In the genomic region with DNA sequence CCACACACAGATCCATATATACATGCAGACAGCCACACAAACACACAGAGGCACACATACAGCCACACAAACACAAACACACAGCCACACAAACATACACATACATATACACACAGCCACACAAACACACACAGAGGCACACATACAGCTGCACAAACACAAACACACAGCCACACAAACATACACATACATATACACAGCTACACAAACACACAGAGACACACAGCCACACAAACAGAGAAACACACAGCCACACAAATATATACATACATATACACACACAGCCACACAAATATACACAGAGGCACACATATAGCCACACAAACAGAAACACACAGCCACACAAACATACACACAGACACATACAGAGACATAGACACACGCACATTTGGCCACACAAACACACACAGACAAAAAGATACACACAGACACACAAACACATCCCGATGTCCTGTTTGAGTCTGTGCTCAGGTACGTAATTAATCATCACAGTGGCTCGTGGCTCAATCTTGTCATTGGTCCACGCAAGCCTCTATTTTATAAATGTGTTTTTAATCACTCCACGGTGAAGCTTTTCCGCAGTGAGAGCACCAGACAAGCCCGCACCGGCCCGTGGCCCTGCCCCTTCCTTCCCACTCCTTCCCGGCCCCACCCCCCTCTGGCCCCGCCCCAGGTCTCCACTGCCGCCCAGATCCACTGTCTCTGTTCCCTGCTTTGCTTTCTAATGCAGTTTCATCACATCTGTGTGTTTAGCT, we compare ENCODE assay signal across 11 cellular contexts.
DNase-seq lines count a peak whose midpoint lies in the region; ATAC-seq and TF ChIP-seq lines count a peak whose summit lies in the region.
"Had no signal": no experiment of that assay in that cellular context is flagged by ENCODE, and none has a peak within 500 bp of the region (broad histone marks: within the 10 kb centered on the region; RNA-seq: fewer than 3 reads in every experiment).

No MANE protein-coding gene starts in this region.

- ATAC-seq in GM19328 (IDR thresholded peaks at IDR 0.05; ENCODE audit: unreplicated experiment) (no peak), GM21737 (IDR thresholded peaks at IDR 0.05; ENCODE audit: unreplicated experiment) (no peak)
- ATAC-seq: stimulated activated naive B cell treated with anti-CD40 and anti-IgM and Interleukin-4, amounts not matched to agents 10 μg/mL and 1 μg/mL and 100 μg/mL, for 72 hours had no signal

- DNase-seq in activated CD4-positive, alpha-beta T cell treated with anti-CD3 and anti-CD28 coated beads for 48 hours = peak; percentile 21
- no peak for DNase-seq in activated CD4-positive, alpha-beta T cell treated with anti-CD3 and anti-CD28 coated beads, Interleukin-2, amount 10 ng/mL, durations not matched to agents 24 days and 14 days
- DNase-seq in NCI-H2196 treated with DMSO at 0.1 percent for 48 hours (lab: John Stamatoyannopoulos, UW; ENCODE audit: unreplicated experiment) (peak; percentile 16), fibroblast of lung (ENCODE audit: low read depth in 2 of 2) (peak; percentile 51 to 66), HuH-7 (ENCODE audit: low spot score) (no peak)
- DNase-seq: CD4-positive, alpha-beta memory T cell; occipital lobe; stimulated activated naive B cell treated with anti-CD40 and anti-IgM and Interleukin-4, amounts not matched to agents 10 μg/mL and 1 μg/mL and 100 μg/mL, for 72 hours had no signal

- no peaks in the 10 kb centered on the region for H3K27me3 Mint-ChIP-seq in activated CD4-positive, alpha-beta T cell treated with anti-CD3 and anti-CD28 coated beads, Interleukin-2, amount 10 ng/mL, durations not matched to agents 24 days and 14 days

- peak overlapping the region in 2 of 4 experiments; percentile 45 to 50 for H3K4me3 ChIP-seq in fibroblast of lung (replicated peaks in 1 of 4; ENCODE audit: control extremely low read depth in 1 of 4, insufficient read depth in 1 of 4, low read depth in 3 of 4, low read length in 4 of 4)
- H3K4me3 ChIP-seq in skeletal muscle satellite cell (ENCODE audit: low read length) = no peak overlapping the region

- H3K4me2 ChIP-seq in fibroblast of lung (ENCODE audit: extremely low read depth, insufficient read depth, low read length) = peak overlapping the region; percentile 21
- peak overlapping the region; percentile 54 for H3K4me2 ChIP-seq in skeletal muscle satellite cell (ENCODE audit: low read length)

- H3K9ac ChIP-seq in fibroblast of lung (ENCODE audit: insufficient read depth, low read length) (no peak overlapping the region), skeletal muscle satellite cell (ENCODE audit: low read depth, low read length) (peak overlapping the region; percentile 8)

- H3K4me1 ChIP-seq in fibroblast of lung (ENCODE audit: control insufficient read depth, extremely low read depth, insufficient read depth, low read length) = peaks cover 6% of the 10 kb centered on the region
- H3K4me1 ChIP-seq in skeletal muscle satellite cell (ENCODE audit: control insufficient read depth, insufficient read depth, low read length) = peaks cover 27% of the 10 kb centered on the region

- no peaks in the 10 kb centered on the region for H3K79me2 ChIP-seq in fibroblast of lung (ENCODE audit: control insufficient read depth, insufficient read depth, low read length)

- no peak overlapping the region for H3K27ac Mint-ChIP-seq in activated CD4-positive, alpha-beta T cell treated with anti-CD3 and anti-CD28 coated beads, Interleukin-2, amount 10 ng/mL, durations not matched to agents 24 days and 14 days
- H3K27ac Mint-ChIP-seq: CD4-positive, alpha-beta memory T cell; stimulated activated naive B cell treated with anti-CD40 and anti-IgM and Interleukin-4, amounts not matched to agents 10 μg/mL and 1 μg/mL and 100 μg/mL, for 72 hours had no signal

- no peaks in the 10 kb centered on the region for H4K20me1 ChIP-seq in fibroblast of lung (ENCODE audit: control insufficient read depth, extremely low read depth, insufficient read depth, low read length)

- H3K36me3 Mint-ChIP-seq in activated CD4-positive, alpha-beta T cell treated with anti-CD3 and anti-CD28 coated beads, Interleukin-2, amount 10 ng/mL, durations not matched to agents 24 days and 14 days (ENCODE audit: low read depth) = no peaks in the 10 kb centered on the region
- H3K36me3 Mint-ChIP-seq: CD4-positive, alpha-beta memory T cell; stimulated activated naive B cell treated with anti-CD40 and anti-IgM and Interleukin-4, amounts not matched to agents 10 μg/mL and 1 μg/mL and 100 μg/mL, for 72 hours had no signal

- no peak for TF ChIP-seq CTCF in fibroblast of lung (conservative IDR thresholded peaks at IDR 0.05 in 1 of 2, IDR thresholded peaks at IDR 0.05 in 1 of 2; ENCODE audit: low read depth in 1 of 2, low read length in 2 of 2)

- H3K27me3 ChIP-seq in fibroblast of lung (ENCODE audit: control insufficient read depth, insufficient read depth, low read length) = no peaks in the 10 kb centered on the region
- H3K27me3 ChIP-seq in skeletal muscle satellite cell (ENCODE audit: control insufficient read depth, insufficient read depth, low read length) = no peaks in the 10 kb centered on the region

- H3K9me3 Mint-ChIP-seq in activated CD4-positive, alpha-beta T cell treated with anti-CD3 and anti-CD28 coated beads, Interleukin-2, amount 10 ng/mL, durations not matched to agents 24 days and 14 days = no peaks in the 10 kb centered on the region

- H3K9me3 ChIP-seq in fibroblast of lung (ENCODE audit: control insufficient read depth, insufficient read depth, low read depth, low read length) = no peaks in the 10 kb centered on the region
- H3K9me3 ChIP-seq in skeletal muscle satellite cell (replicated peaks; ENCODE audit: low read length) = no peaks in the 10 kb centered on the region

- H3K36me3 ChIP-seq in fibroblast of lung (ENCODE audit: control insufficient read depth, insufficient read depth, low read length) (no peaks in the 10 kb centered on the region), skeletal muscle satellite cell (ENCODE audit: insufficient read depth, low read length) (peaks cover 5% of the 10 kb centered on the region)

- intact Hi-C loops in activated CD4-positive, alpha-beta T cell treated with anti-CD3 and anti-CD28 coated beads, Interleukin-2, amount 10 ng/mL, durations not matched to agents 24 days and 14 days (cut with micrococcal nuclease) = no loop called here

- H3K27ac ChIP-seq in fibroblast of lung (ENCODE audit: insufficient read depth, low read length) = no peak overlapping the region

- peak overlapping the region; percentile 84 for H2AFZ ChIP-seq in fibroblast of lung (ENCODE audit: low read length)

- no peak overlapping the region for H3K4me3 Mint-ChIP-seq in activated CD4-positive, alpha-beta T cell treated with anti-CD3 and anti-CD28 coated beads, Interleukin-2, amount 10 ng/mL, durations not matched to agents 24 days and 14 days
- H3K4me3 Mint-ChIP-seq: CD4-positive, alpha-beta memory T cell; stimulated activated naive B cell treated with anti-CD40 and anti-IgM and Interleukin-4, amounts not matched to agents 10 μg/mL and 1 μg/mL and 100 μg/mL, for 72 hours had no signal

- no peaks in the 10 kb centered on the region for H3K4me1 Mint-ChIP-seq in activated CD4-positive, alpha-beta T cell treated with anti-CD3 and anti-CD28 coated beads, Interleukin-2, amount 10 ng/mL, durations not matched to agents 24 days and 14 days
- H3K4me1 Mint-ChIP-seq: stimulated activated naive B cell treated with anti-CD40 and anti-IgM and Interleukin-4, amounts not matched to agents 10 μg/mL and 1 μg/mL and 100 μg/mL, for 72 hours had no signal

Comparison
In these comparisons a context has a peak if more than half of its experiments do, and no peak if none do; other contexts are left out.
1. DNase-seq: peak in activated CD4-positive, alpha-beta T cell treated with anti-CD3 and anti-CD28 coated beads for 48 hours (single experiment), NCI-H2196 treated with DMSO at 0.1 percent for 48 hours (single experiment) and fibroblast of lung (2 of 2); none in activated CD4-positive, alpha-beta T cell treated with anti-CD3 and anti-CD28 coated beads, Interleukin-2, amount 10 ng/mL, durations not matched to agents 24 days and 14 days (single experiment) and HuH-7 (single experiment).